25 cellular contexts compared by ENCODE assay signal in genomic region chr6:125453516-125453915, GRCh38.
"Had no signal": no experiment of that assay in that cellular context is flagged by ENCODE, and none has a peak within 500 bp of the region (broad histone marks: within the 10 kb centered on the region; RNA-seq: fewer than 3 reads in every experiment).

No MANE protein-coding gene starts in this region.

- H3K9me3 ChIP-seq: prostate gland, vagina had no signal

- H3K36me3 ChIP-seq: esophagus muscularis mucosa, gastroesophageal sphincter, heart left ventricle, left lung, prostate gland, right atrium auricular region, suprapubic skin, vagina had no signal

- DNase-seq: effector memory CD4-positive, alpha-beta T cell; foreskin keratinocyte; heart left ventricle; kidney; left lung; mesenchymal stem cell; naive thymus-derived CD8-positive, alpha-beta T cell; nephron progenitor cell; nucleus accumbens; stimulated activated CD4-positive, alpha-beta T cell treated with anti-CD3 and anti-CD28 coated beads, Interleukin-12 subunit alpha, Interleukin-12 subunit beta, amount 100 ng/mL, for 4 hours; stimulated activated CD4-positive, alpha-beta T cell treated with anti-CD3 and anti-CD28 coated beads, Interleukin-1b, Interleukin-23, amount 100 ng/mL, for 48 hours; stimulated activated CD4-positive, alpha-beta T cell treated with anti-CD3 and anti-CD28 coated beads, Interleukin-4, amount 100 ng/mL, for 1 hour; stimulated activated CD8-positive, alpha-beta memory T cell treated with anti-CD3 and anti-CD28 coated beads, Interleukin-4, amount 100 ng/mL, for 48 hours; stimulated activated naive CD4-positive, alpha-beta T cell; stimulated activated naive CD8-positive, alpha-beta T cell treated with anti-CD3 and anti-CD28 coated beads, Interleukin-15, amount 100 ng/mL, for 72 hours; trophoblast cell had no signal

- H3K27me3 ChIP-seq: esophagus muscularis mucosa, foreskin keratinocyte, gastroesophageal sphincter, heart left ventricle, hepatocyte, left lung, right atrium auricular region, suprapubic skin, vagina had no signal

- H3K27ac ChIP-seq: esophagus muscularis mucosa, foreskin keratinocyte, gastroesophageal sphincter, heart left ventricle, hepatocyte, left lung, prostate gland, right atrium auricular region, suprapubic skin, vagina had no signal

- ATAC-seq: foreskin keratinocyte; gastroesophageal sphincter; heart left ventricle; left lung; naive thymus-derived CD8-positive, alpha-beta T cell; sciatic nerve; stimulated activated naive CD8-positive, alpha-beta T cell treated with anti-CD3 and anti-CD28 coated beads, Interleukin-15, amount 100 ng/mL, for 72 hours had no signal

- H3K4me3 ChIP-seq: esophagus muscularis mucosa, gastroesophageal sphincter, heart left ventricle, hepatocyte, left lung, prostate gland, right atrium auricular region, smooth muscle cell, suprapubic skin, vagina had no signal

- H3K4me2 ChIP-seq: hepatocyte, smooth muscle cell had no signal

- H3K79me2 ChIP-seq: hepatocyte had no signal

- H2AFZ ChIP-seq: hepatocyte had no signal

- H3K4me1 ChIP-seq: esophagus muscularis mucosa, foreskin keratinocyte, gastroesophageal sphincter, heart left ventricle, left lung, prostate gland, right atrium auricular region, suprapubic skin, vagina had no signal
